In genomic region chr17:42155614-42156045, GRCh38 we compare ENCODE assay signal across 8 cellular contexts. TPM values are rescaled to one million over a fixed set of nuclear protein-coding genes. Genes with fewer than 3 reads are reported as not detected.
DNase-seq lines count a peak whose midpoint lies in the region; ATAC-seq lines count a peak whose summit lies in the region.

No MANE protein-coding gene starts in this region.

- H3K9me3 ChIP-seq in iPS-20b (ENCODE audit: insufficient read depth, low read depth, low read length) (no peaks in the 10 kb centered on the region), stomach smooth muscle (ENCODE audit: control insufficient read depth in 2 of 2, low read length in 2 of 2) (peaks cover 0 to 8% of the 10 kb centered on the region in 2 donors)

- H3K4me1 Mint-ChIP-seq in T-helper 1 cell treated with Interleukin-12 subunit alpha and Interleukin-12 subunit beta and Interleukin-4 antibody, amounts not matched to agents 30 μg/mL and 1 μg/mL, for 36 hours (ENCODE audit: low read depth): peaks cover 20% of the 10 kb centered on the region

- ATAC-seq in activated naive CD4-positive, alpha-beta T cell treated with anti-CD3 and anti-CD28 coated beads, Interleukin-2, amount 50 U/mL, for 72 hours: no peak
- no peak for ATAC-seq in GM21619 (IDR thresholded peaks at IDR 0.05; ENCODE audit: unreplicated experiment)

- peak overlapping the region; percentile 99 for H3K4me3 ChIP-seq in iPS-20b (ENCODE audit: low read length)
- peak overlapping the region; percentile 60 to 99 for H3K4me3 ChIP-seq in stomach smooth muscle (ENCODE audit: low read length in 2 of 2)

- H3K9me3 Mint-ChIP-seq in T-helper 1 cell treated with Interleukin-12 subunit alpha and Interleukin-12 subunit beta and Interleukin-4 antibody, amounts not matched to agents 30 μg/mL and 1 μg/mL, for 36 hours: no peaks in the 10 kb centered on the region
- no peaks in the 10 kb centered on the region for H3K9me3 Mint-ChIP-seq in activated naive CD4-positive, alpha-beta T cell treated with anti-CD3 and anti-CD28 coated beads, Interleukin-2, amount 50 U/mL, for 72 hours

- H3K27me3 Mint-ChIP-seq in T-helper 1 cell treated with Interleukin-12 subunit alpha and Interleukin-12 subunit beta and Interleukin-4 antibody, amounts not matched to agents 30 μg/mL and 1 μg/mL, for 36 hours (ENCODE audit: low read depth): no peaks in the 10 kb centered on the region

- no peaks in the 10 kb centered on the region for H3K27me3 ChIP-seq in iPS-20b (ENCODE audit: insufficient read depth, low read length)
- no peaks in the 10 kb centered on the region for H3K27me3 ChIP-seq in stomach smooth muscle (ENCODE audit: control insufficient read depth in 1 of 2, insufficient read depth in 2 of 2, low read length in 2 of 2)

- H3K27ac Mint-ChIP-seq in T-helper 1 cell treated with Interleukin-12 subunit alpha and Interleukin-12 subunit beta and Interleukin-4 antibody, amounts not matched to agents 30 μg/mL and 1 μg/mL, for 36 hours: peak overlapping the region; percentile 18
- H3K27ac Mint-ChIP-seq in activated naive CD4-positive, alpha-beta T cell treated with anti-CD3 and anti-CD28 coated beads, Interleukin-2, amount 50 U/mL, for 72 hours: peak overlapping the region; percentile 14 to 93

- DNase-seq in T-helper 1 cell: no peak
- no peak for DNase-seq in activated naive CD4-positive, alpha-beta T cell treated with anti-CD3 and anti-CD28 coated beads, Interleukin-2, amount 50 U/mL, for 72 hours (ENCODE audit: low spot score in 2 of 2)
- DNase-seq in NCI-H2107 treated with DMSO at 0.1 percent for 48 hours (lab: John Stamatoyannopoulos, UW; ENCODE audit: unreplicated experiment): no peak
- no peak for DNase-seq in stimulated activated CD4-positive, alpha-beta T cell treated with anti-CD3 and anti-CD28 coated beads, Interleukin-15, amount 100 ng/mL, for 24 hours

- H3K4me1 ChIP-seq in iPS-20b (ENCODE audit: insufficient read depth, low read length) (peaks cover 6% of the 10 kb centered on the region; the same call in 1 of the 2 replicates), stomach smooth muscle (ENCODE audit: control insufficient read depth, insufficient read depth, low read length) (peaks cover 17% of the 10 kb centered on the region)

- H3K36me3 ChIP-seq in iPS-20b (ENCODE audit: insufficient read depth, low read depth, low read length) (0 out of 2 replicates have a peak, but pooled peaks cover 5% of the 10 kb centered on the region), stomach smooth muscle (ENCODE audit: control insufficient read depth in 2 of 2, insufficient read depth in 2 of 2, low read length in 2 of 2) (peaks cover 0 to 3% of the 10 kb centered on the region in 2 donors)

- H3K9ac ChIP-seq in iPS-20b (ENCODE audit: low read depth, low read length) (peak overlapping the region; percentile 68; the same call in 1 of the 2 replicates), stomach smooth muscle (ENCODE audit: low read length in 2 of 2) (no peak overlapping the region)

- no peak overlapping the region for H3K27ac ChIP-seq in iPS-20b (ENCODE audit: low read length)
- H3K27ac ChIP-seq in stomach smooth muscle (ENCODE audit: low read length): no peak overlapping the region

- peaks cover 8% of the 10 kb centered on the region for H3K36me3 Mint-ChIP-seq in T-helper 1 cell treated with Interleukin-12 subunit alpha and Interleukin-12 subunit beta and Interleukin-4 antibody, amounts not matched to agents 30 μg/mL and 1 μg/mL, for 36 hours (ENCODE audit: low read depth)
- H3K36me3 Mint-ChIP-seq in activated naive CD4-positive, alpha-beta T cell treated with anti-CD3 and anti-CD28 coated beads, Interleukin-2, amount 50 U/mL, for 72 hours: peaks cover 7 to 12% of the 10 kb centered on the region in 2 donors

- H3K4me3 Mint-ChIP-seq in T-helper 1 cell treated with Interleukin-12 subunit alpha and Interleukin-12 subunit beta and Interleukin-4 antibody, amounts not matched to agents 30 μg/mL and 1 μg/mL, for 36 hours: peak overlapping the region; percentile 87

RNA-seq across cellular contexts. Expression of gene RAB5C, which starts 0.8 kb away (rescaled TPM):
- 10 to 100 TPM; 44.5 to 45.7 TPM for total RNA-seq in activated naive CD4-positive, alpha-beta T cell treated with anti-CD3 and anti-CD28 coated beads, Interleukin-2, amount 50 U/mL, for 72 hours

RNA-seq across cellular contexts. Expression of gene KCNH4, which starts 25.3 kb away (rescaled TPM):
- total RNA-seq in activated naive CD4-positive, alpha-beta T cell treated with anti-CD3 and anti-CD28 coated beads, Interleukin-2, amount 50 U/mL, for 72 hours: under 1 TPM; 0.23 to 0.54 TPM

RNA-seq across cellular contexts. Expression of gene HCRT, which starts 29.6 kb away (rescaled TPM):
- not detected for total RNA-seq in activated naive CD4-positive, alpha-beta T cell treated with anti-CD3 and anti-CD28 coated beads, Interleukin-2, amount 50 U/mL, for 72 hours

RNA-seq across cellular contexts. Expression of gene HSPB9, which starts 33.0 kb away (rescaled TPM):
- under 1 TPM in 1 of 2 donors, not detected in 1; 0.23 TPM for total RNA-seq in activated naive CD4-positive, alpha-beta T cell treated with anti-CD3 and anti-CD28 coated beads, Interleukin-2, amount 50 U/mL, for 72 hours

RNA-seq across cellular contexts. Expression of gene KAT2A, which starts 34.5 kb away (rescaled TPM):
- total RNA-seq in activated naive CD4-positive, alpha-beta T cell treated with anti-CD3 and anti-CD28 coated beads, Interleukin-2, amount 50 U/mL, for 72 hours: 10 to 100 TPM; 47.4 to 69.6 TPM
